10 cellular contexts compared by ENCODE assay signal in the genomic region with DNA sequence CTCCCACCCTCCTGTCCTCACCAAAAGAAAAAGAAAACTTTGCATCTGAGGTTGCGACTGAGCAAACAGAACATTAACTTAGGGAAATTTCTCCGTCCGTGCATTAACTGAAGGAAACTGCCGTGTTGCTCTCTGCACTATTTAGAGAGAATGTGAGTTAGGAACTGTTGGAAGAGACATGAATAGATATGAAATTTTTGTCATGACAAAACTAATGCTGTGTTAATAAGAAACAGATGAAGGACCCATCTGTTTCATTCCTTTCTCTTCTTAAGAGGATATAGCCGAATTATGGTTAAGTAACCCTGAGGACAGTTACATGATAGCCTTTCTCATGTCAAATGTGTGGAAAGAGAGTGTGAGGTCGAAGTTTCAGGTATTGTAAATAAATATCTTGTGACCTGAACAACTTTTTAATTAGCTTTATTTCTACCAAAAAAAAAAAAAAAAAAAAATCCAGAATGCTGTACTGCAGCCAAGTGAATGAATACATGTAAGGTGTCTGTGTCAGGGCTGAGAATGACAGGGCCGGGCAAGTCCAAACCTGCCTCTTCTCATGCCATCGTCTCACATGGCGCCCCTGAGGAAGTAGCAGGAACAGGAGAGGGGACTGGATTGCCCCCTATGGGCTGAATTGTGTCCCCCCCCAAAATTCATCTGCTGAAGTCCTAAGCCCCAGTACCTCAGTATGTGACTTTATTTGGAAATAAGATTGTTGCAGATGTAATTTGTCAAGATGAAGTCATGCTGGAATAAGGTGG. TPM values are rescaled to one million over a fixed set of nuclear protein-coding genes. Genes with fewer than 3 reads are reported as not detected.
A peak's percentile ranks its signal among the peaks of the same experiment; 100 is the strongest.
DNase-seq lines count a peak whose midpoint lies in the region; ATAC-seq and TF ChIP-seq lines count a peak whose summit lies in the region.
"Had no signal": no experiment of that assay in that cellular context is flagged by ENCODE, and none has a peak within 500 bp of the region (broad histone marks: within the 10 kb centered on the region; RNA-seq: fewer than 3 reads in every experiment).

No MANE protein-coding gene starts in this region.

- H3K4me3 ChIP-seq in AG04450 (ENCODE audit: low read depth, low read length) (no peak overlapping the region), esophagus muscularis mucosa (no peak overlapping the region)

- H3K27me3 ChIP-seq in AG04450 (ENCODE audit: control insufficient read depth, insufficient read depth, low read length), result no peaks in the 10 kb centered on the region
- H3K27me3 ChIP-seq in esophagus muscularis mucosa, result peaks cover 0 to 13% (median 0%) of the 10 kb centered on the region in 4 donors

- WGBS in esophagus muscularis mucosa, result 72% methylated on average over 9 of the region's 9 CpGs

- H3K36me3 ChIP-seq in esophagus muscularis mucosa, result no peaks in the 10 kb centered on the region

- H3K9me3 ChIP-seq in AG04450 (ENCODE audit: control insufficient read depth, insufficient read depth, low read length), result peaks cover 2% of the 10 kb centered on the region; the same call in 1 of the 2 replicates
- H3K9me3 ChIP-seq in esophagus muscularis mucosa, result no peaks in the 10 kb centered on the region

- H3K4me1 ChIP-seq in esophagus muscularis mucosa, result peaks cover 0 to 3% (median 1%) of the 10 kb centered on the region in 4 donors

- TF ChIP-seq CTCF in AG04450 (IDR thresholded peaks at IDR 0.05; ENCODE audit: low read depth, low read length), result peak; percentile 16; the same call in 1 of the 2 replicates
- no peak for TF ChIP-seq CTCF in esophagus muscularis mucosa (IDR thresholded peaks at IDR 0.05)

- TF ChIP-seq POLR2A in esophagus muscularis mucosa (IDR thresholded peaks at IDR 0.05; ENCODE audit: low read depth), result no peak

- ATAC-seq in GM18907 (IDR thresholded peaks at IDR 0.05; ENCODE audit: unreplicated experiment) (peak; percentile 39), esophagus mucosa (peak; percentile 69), HG02759 (IDR thresholded peaks at IDR 0.05; ENCODE audit: unreplicated experiment) (no peak), HG02763 (IDR thresholded peaks at IDR 0.05; ENCODE audit: unreplicated experiment) (no peak)

- peak overlapping the region; percentile 68 for H3K27ac ChIP-seq in AG04450 (ENCODE audit: low read depth, low read length)
- H3K27ac ChIP-seq in esophagus muscularis mucosa (replicated peaks in 1 of 4), result no peak overlapping the region

- intact Hi-C loops in esophagus muscularis mucosa (cut with DNase I), result no loop called here

- POLR2A ChIA-PET in AG04450 (lab: Yijun Ruan, JAX), result interaction anchor here (0.9 to 2.0 kb wide), 2 partner anchors 23 to 43 kb away, joined by 3 to 4 read pairs; no protein-coding TSS in a partner anchor

- CTCF ChIA-PET in AG04450 (lab: Charles Lee), result interaction anchor here (0.6 to 2.0 kb wide), 5 partner anchors 11 to 1304 kb away, joined by 3 to 6 read pairs (median 3); no protein-coding TSS in a partner anchor

- TF ChIP-seq EP300 in esophagus muscularis mucosa (IDR thresholded peaks at IDR 0.05), result no peak

- DNase-seq in AG04450 (ENCODE audit: low read depth, low spot score) (no peak), NOMO-1 (lab: John Stamatoyannopoulos, UW; ENCODE audit: unreplicated experiment in 2 of 2) (peak; percentile 83 to 84), esophagus muscularis mucosa (ENCODE audit: extremely low spot score) (no peak)
- DNase-seq in stimulated activated CD4-positive, alpha-beta T cell treated with anti-CD3 and anti-CD28 coated beads, Interleukin-4, amount 100 ng/mL, for 24 hours, result no peak
- DNase-seq: retina; stimulated activated naive B cell treated with anti-CD40 and anti-IgM and Interleukin-4, amounts not matched to agents 10 μg/mL and 1 μg/mL and 100 μg/mL, for 72 hours had no signal

RNA-seq across cellular contexts. Expression of a gene that starts 35.6 kb away (rescaled TPM):
- 4.6 and 4.8 TPM in 2 replicates for polyA plus RNA-seq in AG04450 (2011; rRNA removed)
- 18.4 and 18.5 TPM in 2 replicates for polyA minus RNA-seq in AG04450 (2011; rRNA and poly(A)+ RNA removed)
- total RNA-seq in esophagus mucosa (0.68 TPM), esophagus muscularis mucosa (1 to 10 TPM; 4.6 to 8.2 (median 6.7) TPM)

Comparison
In these comparisons a context has a peak if more than half of its experiments do, and no peak if none do; other contexts are left out.
1. DNase-seq: peak in NOMO-1 (2 of 2); none in AG04450 (single experiment), stimulated activated CD4-positive, alpha-beta T cell treated with anti-CD3 and anti-CD28 coated beads, Interleukin-4, amount 100 ng/mL, for 24 hours (single experiment) and esophagus muscularis mucosa (single experiment).
2. ATAC-seq: peak in GM18907 (single experiment) and esophagus mucosa (single experiment); none in HG02759 (single experiment) and HG02763 (single experiment).